ENCODE assay signal across 8 cellular contexts in the genomic region with DNA sequence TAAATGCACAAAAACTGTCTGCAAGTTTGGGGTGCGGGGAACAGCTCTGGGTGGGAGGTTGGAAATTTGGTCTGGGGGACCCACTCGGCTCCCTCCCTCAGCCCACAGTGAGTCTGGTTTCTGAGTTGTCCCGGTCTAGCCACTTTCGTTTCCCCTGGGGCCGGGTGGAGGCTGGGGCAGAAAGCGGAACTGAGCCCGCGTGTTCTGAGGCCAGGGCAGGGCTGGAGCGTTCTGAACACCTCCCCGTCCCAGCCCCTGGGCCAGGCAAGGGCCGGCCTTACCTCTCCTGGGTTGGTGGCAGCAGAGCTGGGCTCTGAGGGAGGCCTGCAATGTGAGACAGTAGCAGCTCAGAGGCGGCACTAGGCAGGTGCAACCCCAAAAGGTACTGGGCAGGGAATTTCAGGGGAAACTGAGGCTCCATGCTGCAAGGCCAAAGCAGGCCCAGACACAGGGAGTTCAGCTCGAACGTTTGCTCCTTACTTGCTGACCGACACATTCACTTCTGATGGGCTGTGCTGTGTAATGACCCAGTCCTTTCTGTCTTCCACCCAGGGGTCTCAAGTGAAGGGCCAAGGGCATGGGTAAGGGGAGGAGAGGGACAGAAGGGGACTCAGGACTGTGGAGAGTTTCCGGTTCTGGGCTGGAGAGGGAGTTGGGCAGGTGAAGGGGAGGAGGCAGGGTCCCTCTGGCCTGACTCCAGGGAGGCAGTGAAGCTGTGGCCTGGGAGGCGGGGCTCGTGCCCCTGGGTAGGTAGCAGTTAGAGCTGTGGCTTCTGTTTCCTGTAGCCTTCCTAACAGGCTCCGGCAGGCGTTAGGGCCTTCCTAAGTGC. TPM values are rescaled to one million over a fixed set of nuclear protein-coding genes. Genes with fewer than 3 reads are reported as not detected.
DNase-seq lines count a peak whose midpoint lies in the region; ATAC-seq and TF ChIP-seq lines count a peak whose summit lies in the region.

No MANE protein-coding gene starts in this region.

- H3K36me3 Mint-ChIP-seq in activated T-helper 2 cell treated with anti-CD3 and anti-CD28 coated beads, Interferon-gamma antibody, Interleukin-2, Interleukin-4, amounts not matched to agents 10 μg/mL and 5 μg/mL and 100 μg/mL, durations not matched to agents 14 hours and 24 hours and 36 hours (ENCODE audit: low read depth) = no peaks in the 10 kb centered on the region
- H3K36me3 Mint-ChIP-seq in nephron (ENCODE audit: low read depth) = no peaks in the 10 kb centered on the region

- H3K27ac Mint-ChIP-seq in activated T-helper 2 cell treated with anti-CD3 and anti-CD28 coated beads, Interferon-gamma antibody, Interleukin-2, Interleukin-4, amounts not matched to agents 10 μg/mL and 5 μg/mL and 100 μg/mL, durations not matched to agents 14 hours and 24 hours and 36 hours = peak overlapping the region; percentile 47
- no peak overlapping the region for H3K27ac Mint-ChIP-seq in nephron

- no peaks in the 10 kb centered on the region for H3K9me3 Mint-ChIP-seq in activated T-helper 2 cell treated with anti-CD3 and anti-CD28 coated beads, Interferon-gamma antibody, Interleukin-2, Interleukin-4, amounts not matched to agents 10 μg/mL and 5 μg/mL and 100 μg/mL, durations not matched to agents 14 hours and 24 hours and 36 hours
- H3K9me3 Mint-ChIP-seq in nephron = no peaks in the 10 kb centered on the region

- no peaks in the 10 kb centered on the region for H3K36me3 ChIP-seq in MG63

- H3K27me3 ChIP-seq in MG63 = no peaks in the 10 kb centered on the region

- intact Hi-C loops in activated T-helper 2 cell treated with anti-CD3 and anti-CD28 coated beads, Interferon-gamma antibody, Interleukin-2, Interleukin-4, amounts not matched to agents 10 μg/mL and 5 μg/mL and 100 μg/mL, durations not matched to agents 14 hours and 24 hours and 36 hours (cut with micrococcal nuclease) = no loop called here

- TF ChIP-seq CTCF in GM13977 (IDR thresholded peaks at IDR 0.05; ENCODE audit: extremely low read depth, insufficient read depth, missing control alignments) = no peak
- no peak for TF ChIP-seq CTCF in nephron (IDR thresholded peaks at IDR 0.05; ENCODE audit: unreplicated experiment in 3 of 3)

- ATAC-seq in GM21367 (IDR thresholded peaks at IDR 0.05; ENCODE audit: unreplicated experiment) (peak; percentile 51), HG03558 (IDR thresholded peaks at IDR 0.05; ENCODE audit: extremely low read depth, unreplicated experiment) (peak; percentile 18)

- DNase-seq in GM13977 (ENCODE audit: low spot score) = peak; percentile 92
- no peak for DNase-seq in activated T-helper 2 cell treated with anti-CD3 and anti-CD28 coated beads, Interferon-gamma antibody, Interleukin-2, Interleukin-4, amounts not matched to agents 10 μg/mL and 5 μg/mL and 100 μg/mL, durations not matched to agents 14 hours and 24 hours and 36 hours (ENCODE audit: low spot score)
- DNase-seq in MG63 = no peak
- DNase-seq in DMS79 (lab: John Stamatoyannopoulos, UW) = no peak
- DNase-seq in stimulated activated CD8-positive, alpha-beta memory T cell treated with anti-CD3 and anti-CD28 coated beads, Interleukin-4, amount 100 ng/mL, for 48 hours = no peak

- H3K9me3 ChIP-seq in MG63 = no peaks in the 10 kb centered on the region

- in situ Hi-C loops in GM13977 (cut with MboI; ENCODE audit: low pct_unique_long_range_greater_than_20kb, low sequenced_read_pairs, unreplicated experiment) = no loop called here

- H3K4me1 Mint-ChIP-seq in activated T-helper 2 cell treated with anti-CD3 and anti-CD28 coated beads, Interferon-gamma antibody, Interleukin-2, Interleukin-4, amounts not matched to agents 10 μg/mL and 5 μg/mL and 100 μg/mL, durations not matched to agents 14 hours and 24 hours and 36 hours (ENCODE audit: low read depth) = peaks cover 31% of the 10 kb centered on the region
- H3K4me1 Mint-ChIP-seq in nephron = peaks cover 12% of the 10 kb centered on the region

- peaks cover 12% of the 10 kb centered on the region for H3K27me3 Mint-ChIP-seq in activated T-helper 2 cell treated with anti-CD3 and anti-CD28 coated beads, Interferon-gamma antibody, Interleukin-2, Interleukin-4, amounts not matched to agents 10 μg/mL and 5 μg/mL and 100 μg/mL, durations not matched to agents 14 hours and 24 hours and 36 hours (ENCODE audit: low read depth)
- H3K27me3 Mint-ChIP-seq in nephron (ENCODE audit: low read depth) = peaks cover 68% of the 10 kb centered on the region

- peak overlapping the region; percentile 51 for H3K4me3 Mint-ChIP-seq in activated T-helper 2 cell treated with anti-CD3 and anti-CD28 coated beads, Interferon-gamma antibody, Interleukin-2, Interleukin-4, amounts not matched to agents 10 μg/mL and 5 μg/mL and 100 μg/mL, durations not matched to agents 14 hours and 24 hours and 36 hours (ENCODE audit: low read depth)
- H3K4me3 Mint-ChIP-seq in nephron = peak overlapping the region in 2 of 3 experiments; percentile 19 to 44

- no peak overlapping the region for H3K4me3 ChIP-seq in MG63

RNA-seq across cellular contexts. Expression of gene IRF5, which starts 3.0 kb away (rescaled TPM):
- total RNA-seq in activated T-helper 2 cell treated with anti-CD3 and anti-CD28 coated beads, Interferon-gamma antibody, Interleukin-2, Interleukin-4, amounts not matched to agents 10 μg/mL and 5 μg/mL and 100 μg/mL, durations not matched to agents 14 hours and 24 hours and 36 hours = 25.0 and 26.0 TPM in 2 replicates
- total RNA-seq in MG63 (2014; rRNA removed; shearing (Covaris generic); ENCODE audit: low replicate concordance) = 0.89 and 2.4 TPM in 2 replicates

RNA-seq across cellular contexts. Expression of gene KCP, which starts 30.2 kb away (rescaled TPM):
- not detected in 2 replicates for total RNA-seq in activated T-helper 2 cell treated with anti-CD3 and anti-CD28 coated beads, Interferon-gamma antibody, Interleukin-2, Interleukin-4, amounts not matched to agents 10 μg/mL and 5 μg/mL and 100 μg/mL, durations not matched to agents 14 hours and 24 hours and 36 hours
- not detected in 2 replicates for total RNA-seq in MG63 (2014; rRNA removed; shearing (Covaris generic); ENCODE audit: low replicate concordance)
